ENCODE assay signal across 1 cellular context in the genomic region with DNA sequence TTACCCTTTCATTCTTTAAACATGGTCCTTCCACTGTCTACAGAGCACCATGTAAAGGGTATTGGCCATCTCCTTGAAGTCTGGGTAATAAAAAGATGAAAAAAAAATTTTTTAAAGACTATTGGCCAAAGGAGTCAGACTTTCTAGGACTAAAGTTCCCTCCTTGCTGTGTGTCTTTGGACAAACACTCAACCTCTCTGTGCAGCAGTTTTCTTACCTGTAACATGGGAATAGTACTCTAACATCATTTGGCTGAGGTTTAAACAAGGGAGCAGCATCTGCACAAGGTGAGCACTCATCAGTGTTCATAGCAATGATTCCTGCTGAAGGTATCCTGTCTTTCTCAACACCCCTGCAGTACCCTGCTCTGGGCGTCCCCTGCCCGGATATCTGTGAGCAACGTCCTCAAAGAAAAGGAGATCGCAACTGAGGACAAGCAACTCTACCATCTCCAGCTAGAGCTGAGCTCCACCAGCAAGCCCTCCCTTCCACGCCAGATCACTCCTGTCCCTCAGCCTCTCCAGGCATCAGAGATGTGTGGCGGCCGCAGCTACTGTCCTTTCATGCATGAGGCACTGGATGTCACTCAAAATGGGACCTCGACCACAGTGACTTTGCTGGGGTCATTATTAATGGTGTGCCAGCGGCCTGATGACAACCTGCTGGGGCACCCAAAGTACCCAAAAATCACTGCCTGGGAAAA.
TF ChIP-seq lines count a peak whose summit lies in the region.

No MANE protein-coding gene starts in this region.

TF ChIP-seq in H1, 55 proteins besides CTCF, POLR2A, EP300 and RAD21:
- TF ChIP-seq KDM1A (IDR thresholded peaks at IDR 0.05; ENCODE audit: borderline replicate concordance, low read length) (peak; percentile 58; the same call in 1 of the 2 replicates), KDM5A (IDR thresholded peaks at IDR 0.05; ENCODE audit: low read length) (no peak)
